Comparison of ENCODE assay signal across 8 cellular contexts in the genomic region with DNA sequence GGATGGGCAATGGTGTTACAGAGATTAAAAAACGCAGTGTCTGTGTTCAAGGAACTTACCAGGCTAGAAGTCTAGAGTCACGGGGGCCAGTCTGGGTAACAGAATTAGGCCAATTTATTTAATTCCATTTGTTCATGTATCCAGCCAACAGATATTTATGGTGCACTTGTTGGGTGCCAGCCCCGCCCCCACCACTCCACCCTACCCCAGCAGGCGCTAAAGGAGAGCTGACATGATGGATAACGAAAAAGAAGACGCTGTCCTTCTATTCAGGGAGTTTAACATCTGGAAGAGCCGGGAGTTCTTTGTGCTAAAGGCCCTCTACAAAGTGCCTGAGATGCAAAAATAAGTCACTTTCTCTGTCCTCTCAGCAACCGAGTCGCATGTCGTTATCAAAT. TPM values are rescaled to one million over a fixed set of nuclear protein-coding genes. Genes with fewer than 3 reads are reported as not detected.
A peak's percentile ranks its signal among the peaks of the same experiment; 100 is the strongest.
DNase-seq lines count a peak whose midpoint lies in the region; TF ChIP-seq lines count a peak whose summit lies in the region.

No MANE protein-coding gene starts in this region.

- H3K4me3 ChIP-seq in astrocyte of the cerebellum (ENCODE audit: low read depth, low read length) = peak overlapping the region; percentile 83
- H3K4me3 ChIP-seq in lower leg skin (ENCODE audit: low read depth, poor library complexity, severe bottlenecking) = peak overlapping the region; percentile 34
- H3K4me3 ChIP-seq in tibial nerve = peak overlapping the region; percentile 63 to 99 (median 86)

- peak overlapping the region; percentile 93 for H3K27ac Mint-ChIP-seq in activated T-cell treated with anti-CD3 and anti-CD28 coated beads, Interleukin-2, amount 50 U/mL, for 24 hours

- H3K4me3 Mint-ChIP-seq in activated T-cell treated with anti-CD3 and anti-CD28 coated beads, Interleukin-2, amount 50 U/mL, for 24 hours = peak overlapping the region; percentile 95

- in situ Hi-C loops in astrocyte of the cerebellum (cut with HindIII; ENCODE audit: low sequenced_read_pairs) = no loop called here

- H3K4me1 ChIP-seq in tibial nerve = peaks cover 0 to 29% (median 10%) of the 10 kb centered on the region in 4 donors

- intact Hi-C loops in lower leg skin (cut with DNase I; ENCODE audit: low total_unique reads) = no loop called here

- H3K9me3 ChIP-seq in tibial nerve = no peaks in the 10 kb centered on the region

- H3K9me3 Mint-ChIP-seq in activated T-cell treated with anti-CD3 and anti-CD28 coated beads, Interleukin-2, amount 50 U/mL, for 24 hours = no peaks in the 10 kb centered on the region

- no peak for TF ChIP-seq EP300 in tibial nerve (IDR thresholded peaks at IDR 0.05)

- H3K36me3 Mint-ChIP-seq in activated T-cell treated with anti-CD3 and anti-CD28 coated beads, Interleukin-2, amount 50 U/mL, for 24 hours (ENCODE audit: low read depth) = peaks cover 8% of the 10 kb centered on the region

- peak overlapping the region; percentile 82 to 95 (median 92) for H3K27ac ChIP-seq in tibial nerve

- H3K36me3 ChIP-seq in tibial nerve = no peaks in the 10 kb centered on the region

- no peak for TF ChIP-seq CTCF in astrocyte of the cerebellum (IDR thresholded peaks at IDR 0.05; ENCODE audit: low read depth, low read length, missing control alignments)
- no peak for TF ChIP-seq CTCF in lower leg skin (IDR thresholded peaks at IDR 0.05)
- TF ChIP-seq CTCF in tibial nerve (IDR thresholded peaks at IDR 0.05) = no peak

- peaks cover 9% of the 10 kb centered on the region for H3K27me3 Mint-ChIP-seq in activated T-cell treated with anti-CD3 and anti-CD28 coated beads, Interleukin-2, amount 50 U/mL, for 24 hours

- no peak for TF ChIP-seq POLR2A in lower leg skin (IDR thresholded peaks at IDR 0.05)
- TF ChIP-seq POLR2A in tibial nerve (IDR thresholded peaks at IDR 0.05) = no peak

- H3K27me3 ChIP-seq in tibial nerve = no peaks in the 10 kb centered on the region

- WGBS in lower leg skin, 2 donors = 7 to 8% methylated on average over 10 of the region's 10 CpGs
- 8 to 9% methylated on average over 10 of the region's 10 CpGs for WGBS in tibial nerve, 2 donors

- H3K4me1 Mint-ChIP-seq in activated T-cell treated with anti-CD3 and anti-CD28 coated beads, Interleukin-2, amount 50 U/mL, for 24 hours (ENCODE audit: low read depth) = peaks cover 43% of the 10 kb centered on the region

- DNase-seq in activated T-cell treated with anti-CD3 and anti-CD28 coated beads, Interleukin-2, amount 50 U/mL, for 24 hours = no peak
- no peak for DNase-seq in activated T-cell treated with anti-CD3 and anti-CD28 coated beads, Interleukin-2, amount 50 U/mL, for 1 hour
- DNase-seq in astrocyte of the cerebellum (ENCODE audit: low read depth) (no peak), lower leg skin (ENCODE audit: low spot score in 2 of 2) (no peak), tibial nerve (ENCODE audit: low spot score in 2 of 2) (no peak), RKO (ENCODE audit: low spot score) (no peak), H4 (ENCODE audit: low spot score) (no peak), NCI-H1694 (lab: John Stamatoyannopoulos, UW) (no peak)

RNA-seq across cellular contexts. Expression of gene BMAL1, which starts 1.1 kb away (rescaled TPM):
- total RNA-seq in lower leg skin = 100 to 1,000 TPM in 1 of 4 donors, 10 to 100 TPM in 3; 34.8 to 132 (median 61.5) TPM
- total RNA-seq in tibial nerve = 10 to 100 TPM; 34.5 to 61.2 (median 58.0) TPM
- total RNA-seq in H4 (2014; rRNA removed; shearing (Covaris generic)) = 12.1 and 14.2 TPM in 2 replicates

Comparison
In these comparisons a context has a peak if more than half of its experiments do, and no peak if none do; other contexts are left out.
1. H3K4me3 ChIP-seq: peak in every context shown above with its lines; median percentile 86 in tibial nerve; 83 in astrocyte of the cerebellum; 34 in lower leg skin.